ENCODE assay signal across 1 cellular context in the genomic region with DNA sequence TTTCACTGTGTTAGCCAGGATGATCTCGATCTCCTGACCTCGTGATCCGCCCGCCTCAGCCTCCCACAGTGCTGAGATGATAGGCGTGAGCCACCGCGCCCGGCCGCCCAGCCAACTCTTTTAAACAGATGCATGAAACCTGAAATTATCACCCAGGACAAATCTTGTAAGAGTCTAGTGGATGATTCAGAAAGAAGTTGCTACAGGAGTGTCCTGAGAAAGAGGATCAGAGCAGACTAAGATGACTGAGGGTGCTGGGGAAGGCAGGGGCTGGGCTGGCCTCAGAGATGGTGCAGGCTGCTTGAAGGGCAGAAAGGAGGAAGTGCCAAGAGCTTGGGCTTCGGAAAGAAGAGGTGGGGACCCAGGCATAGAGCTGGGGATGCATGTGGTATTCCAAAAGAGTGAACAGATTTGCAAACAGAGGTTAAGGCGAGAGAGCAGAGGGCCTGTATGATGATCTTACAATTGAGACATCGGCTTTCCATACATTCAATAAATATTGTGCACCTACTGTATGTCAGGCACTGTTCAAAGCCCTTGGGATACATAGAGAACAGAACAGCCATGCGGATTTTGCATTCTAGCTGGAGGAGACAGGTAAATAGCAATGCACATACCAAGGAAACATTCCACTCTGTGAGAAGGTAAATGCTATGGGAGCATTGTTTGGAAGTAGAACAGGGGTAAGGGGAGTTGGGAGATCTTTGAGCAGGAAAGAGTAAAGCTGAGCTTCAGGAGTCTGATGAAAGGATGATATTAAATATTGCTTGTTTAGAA.
TF ChIP-seq lines count a peak whose summit lies in the region.

No MANE protein-coding gene starts in this region.

TF ChIP-seq in H1, 55 proteins besides CTCF, POLR2A, EP300 and RAD21:
- TF ChIP-seq TEAD4 (IDR thresholded peaks at IDR 0.05; ENCODE audit: low read depth, low read length) (0 out of 2 replicates have a peak, but pooled peaks have one; percentile 7), PHF8 (conservative IDR thresholded peaks at IDR 0.05; ENCODE audit: low read depth, low read length) (no peak)
